1 cellular context compared by ENCODE assay signal in genomic region chr7:48140001-48140681, GRCh38.
A peak's percentile ranks its signal among the peaks of the same experiment; 100 is the strongest.
TF ChIP-seq lines count a peak whose summit lies in the region.

No MANE protein-coding gene starts in this region.

TF ChIP-seq in HepG2, 621 proteins besides CTCF, POLR2A, EP300 and RAD21 (continued from another document and continues in another):
- TF ChIP-seq, protein P1, sequence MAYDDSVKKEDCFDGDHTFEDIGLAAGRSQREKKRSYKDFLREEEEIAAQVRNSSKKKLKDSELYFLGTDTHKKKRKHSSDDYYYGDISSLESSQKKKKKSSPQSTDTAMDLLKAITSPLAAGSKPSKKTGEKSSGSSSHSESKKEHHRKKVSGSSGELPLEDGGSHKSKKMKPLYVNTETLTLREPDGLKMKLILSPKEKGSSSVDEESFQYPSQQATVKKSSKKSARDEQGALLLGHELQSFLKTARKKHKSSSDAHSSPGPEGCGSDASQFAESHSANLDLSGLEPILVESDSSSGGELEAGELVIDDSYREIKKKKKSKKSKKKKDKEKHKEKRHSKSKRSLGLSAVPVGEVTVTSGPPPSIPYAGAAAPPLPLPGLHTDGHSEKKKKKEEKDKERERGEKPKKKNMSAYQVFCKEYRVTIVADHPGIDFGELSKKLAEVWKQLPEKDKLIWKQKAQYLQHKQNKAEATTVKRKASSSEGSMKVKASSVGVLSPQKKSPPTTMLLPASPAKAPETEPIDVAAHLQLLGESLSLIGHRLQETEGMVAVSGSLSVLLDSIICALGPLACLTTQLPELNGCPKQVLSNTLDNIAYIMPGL (CRISPR knock-in tag; IDR thresholded peaks at IDR 0.05; ENCODE audit: borderline replicate concordance in 1 of 2, low read depth in 1 of 2): peak in 1 of 2 experiments; percentile 74; a peak in 1 of 4 replicates
- peak in 1 of 2 experiments; percentile 82; a peak in 2 of 4 replicates for TF ChIP-seq ATF4 (CRISPR knock-in tag; IDR thresholded peaks at IDR 0.05)
- no peak for TF ChIP-seq ZNF776 (CRISPR knock-in tag; IDR thresholded peaks at IDR 0.05)
- TF ChIP-seq TMF1 (CRISPR knock-in tag; IDR thresholded peaks at IDR 0.05; ENCODE audit: low read depth): no peak
- TF ChIP-seq SNAI1 (CRISPR knock-in tag; IDR thresholded peaks at IDR 0.05; ENCODE audit: borderline replicate concordance): no peak
- peak; percentile 92 for TF ChIP-seq SOX13 (IDR thresholded peaks at IDR 0.05)
- TF ChIP-seq SOX13 (CRISPR knock-in tag; conservative IDR thresholded peaks at IDR 0.05 in 1 of 2, IDR thresholded peaks at IDR 0.05 in 1 of 2): peak; percentile 44 to 99; a peak in 2 of 4 replicates
- TF ChIP-seq PCBP2 (optimal IDR thresholded peaks at IDR 0.05; ENCODE audit: low read depth, low read length, poor library complexity, severe bottlenecking): no peak
- TF ChIP-seq HMG20A (CRISPR knock-in tag; IDR thresholded peaks at IDR 0.05; ENCODE audit: borderline replicate concordance): peak; percentile 97
- no peak for TF ChIP-seq ZFP41 (CRISPR knock-in tag; IDR thresholded peaks at IDR 0.05; ENCODE audit: borderline replicate concordance)
- TF ChIP-seq ZUFSP (CRISPR knock-in tag; IDR thresholded peaks at IDR 0.05; ENCODE audit: borderline replicate concordance): no peak
- TF ChIP-seq HNRNPUL1 (IDR thresholded peaks at IDR 0.05; ENCODE audit: low read depth, low read length): no peak
- no peak for TF ChIP-seq YY1 (IDR thresholded peaks at IDR 0.05; ENCODE audit: insufficient read depth, insufficient replicate concordance, low read depth, low read length)
- peak; percentile 53 for TF ChIP-seq TGIF2 (CRISPR knock-in tag; IDR thresholded peaks at IDR 0.05)
- TF ChIP-seq ZBTB38 (CRISPR knock-in tag; IDR thresholded peaks at IDR 0.05): no peak
- TF ChIP-seq PPARG (CRISPR knock-in tag; conservative IDR thresholded peaks at IDR 0.05): peak; percentile 80
- TF ChIP-seq, protein P2, sequence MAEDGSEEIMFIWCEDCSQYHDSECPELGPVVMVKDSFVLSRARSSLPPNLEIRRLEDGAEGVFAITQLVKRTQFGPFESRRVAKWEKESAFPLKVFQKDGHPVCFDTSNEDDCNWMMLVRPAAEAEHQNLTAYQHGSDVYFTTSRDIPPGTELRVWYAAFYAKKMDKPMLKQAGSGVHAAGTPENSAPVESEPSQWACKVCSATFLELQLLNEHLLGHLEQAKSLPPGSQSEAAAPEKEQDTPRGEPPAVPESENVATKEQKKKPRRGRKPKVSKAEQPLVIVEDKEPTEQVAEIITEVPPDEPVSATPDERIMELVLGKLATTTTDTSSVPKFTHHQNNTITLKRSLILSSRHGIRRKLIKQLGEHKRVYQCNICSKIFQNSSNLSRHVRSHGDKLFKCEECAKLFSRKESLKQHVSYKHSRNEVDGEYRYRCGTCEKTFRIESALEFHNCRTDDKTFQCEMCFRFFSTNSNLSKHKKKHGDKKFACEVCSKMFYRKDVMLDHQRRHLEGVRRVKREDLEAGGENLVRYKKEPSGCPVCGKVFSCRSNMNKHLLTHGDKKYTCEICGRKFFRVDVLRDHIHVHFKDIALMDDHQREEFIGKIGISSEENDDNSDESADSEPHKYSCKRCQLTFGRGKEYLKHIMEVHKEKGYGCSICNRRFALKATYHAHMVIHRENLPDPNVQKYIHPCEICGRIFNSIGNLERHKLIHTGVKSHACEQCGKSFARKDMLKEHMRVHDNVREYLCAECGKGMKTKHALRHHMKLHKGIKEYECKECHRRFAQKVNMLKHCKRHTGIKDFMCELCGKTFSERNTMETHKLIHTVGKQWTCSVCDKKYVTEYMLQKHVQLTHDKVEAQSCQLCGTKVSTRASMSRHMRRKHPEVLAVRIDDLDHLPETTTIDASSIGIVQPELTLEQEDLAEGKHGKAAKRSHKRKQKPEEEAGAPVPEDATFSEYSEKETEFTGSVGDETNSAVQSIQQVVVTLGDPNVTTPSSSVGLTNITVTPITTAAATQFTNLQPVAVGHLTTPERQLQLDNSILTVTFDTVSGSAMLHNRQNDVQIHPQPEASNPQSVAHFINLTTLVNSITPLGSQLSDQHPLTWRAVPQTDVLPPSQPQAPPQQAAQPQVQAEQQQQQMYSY (CRISPR knock-in tag; IDR thresholded peaks at IDR 0.05): no peak
- no peak for TF ChIP-seq ZNF839 (CRISPR knock-in tag; IDR thresholded peaks at IDR 0.05; ENCODE audit: borderline replicate concordance)
- TF ChIP-seq CREBL2 (CRISPR knock-in tag; IDR thresholded peaks at IDR 0.05; ENCODE audit: borderline replicate concordance): no peak
- TF ChIP-seq ZSCAN25 (CRISPR knock-in tag; IDR thresholded peaks at IDR 0.05): 0 out of 2 replicates have a peak, but pooled peaks have one; percentile 18
- TF ChIP-seq DDIT3 (CRISPR knock-in tag; IDR thresholded peaks at IDR 0.05): no peak
- TF ChIP-seq ZNF446 (CRISPR knock-in tag; IDR thresholded peaks at IDR 0.05): no peak
- TF ChIP-seq PHF8 (CRISPR knock-in tag; IDR thresholded peaks at IDR 0.05): peak; percentile 36
- TF ChIP-seq WIZ (CRISPR knock-in tag; IDR thresholded peaks at IDR 0.05): no peak
- no peak for TF ChIP-seq ZFP62 (CRISPR knock-in tag; IDR thresholded peaks at IDR 0.05)
- no peak for TF ChIP-seq XBP1 (CRISPR knock-in tag; IDR thresholded peaks at IDR 0.05)
- no peak for TF ChIP-seq ZNF670 (CRISPR knock-in tag; IDR thresholded peaks at IDR 0.05; ENCODE audit: borderline replicate concordance)
- no peak for TF ChIP-seq ZNF296 (CRISPR knock-in tag; conservative IDR thresholded peaks at IDR 0.05)
- TF ChIP-seq YEATS4 (CRISPR knock-in tag; IDR thresholded peaks at IDR 0.05; ENCODE audit: borderline replicate concordance): no peak
- TF ChIP-seq, protein P3, sequence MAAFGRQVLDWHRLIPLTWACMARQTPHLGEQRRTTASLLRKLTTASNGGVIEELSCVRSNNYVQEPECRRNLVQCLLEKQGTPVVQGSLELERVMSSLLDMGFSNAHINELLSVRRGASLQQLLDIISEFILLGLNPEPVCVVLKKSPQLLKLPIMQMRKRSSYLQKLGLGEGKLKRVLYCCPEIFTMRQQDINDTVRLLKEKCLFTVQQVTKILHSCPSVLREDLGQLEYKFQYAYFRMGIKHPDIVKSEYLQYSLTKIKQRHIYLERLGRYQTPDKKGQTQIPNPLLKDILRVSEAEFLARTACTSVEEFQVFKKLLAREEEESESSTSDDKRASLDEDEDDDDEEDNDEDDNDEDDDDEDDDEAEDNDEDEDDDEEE (CRISPR knock-in tag; IDR thresholded peaks at IDR 0.05): no peak
- TF ChIP-seq SYNCRIP (IDR thresholded peaks at IDR 0.05; ENCODE audit: insufficient read depth, low read depth, low read length): no peak
- no peak; the same call in 1 of the 2 replicates for TF ChIP-seq MBD4 (IDR thresholded peaks at IDR 0.05; ENCODE audit: borderline replicate concordance, low read length)
- peak; percentile 99 for TF ChIP-seq SOX5 (CRISPR knock-in tag; IDR thresholded peaks at IDR 0.05; ENCODE audit: borderline replicate concordance)
- 0 out of 2 replicates have a peak, but pooled peaks have one; percentile 36 for TF ChIP-seq TIGD3 (CRISPR knock-in tag; IDR thresholded peaks at IDR 0.05; ENCODE audit: borderline replicate concordance)
- peak; percentile 66; the same call in 1 of the 2 replicates for TF ChIP-seq ZSCAN31 (CRISPR knock-in tag; IDR thresholded peaks at IDR 0.05; ENCODE audit: low read depth)
- TF ChIP-seq NFAT5 (CRISPR knock-in tag; IDR thresholded peaks at IDR 0.05): no peak
- TF ChIP-seq SMARCE1 (IDR thresholded peaks at IDR 0.05; ENCODE audit: borderline replicate concordance): no peak
- TF ChIP-seq, protein P4, sequence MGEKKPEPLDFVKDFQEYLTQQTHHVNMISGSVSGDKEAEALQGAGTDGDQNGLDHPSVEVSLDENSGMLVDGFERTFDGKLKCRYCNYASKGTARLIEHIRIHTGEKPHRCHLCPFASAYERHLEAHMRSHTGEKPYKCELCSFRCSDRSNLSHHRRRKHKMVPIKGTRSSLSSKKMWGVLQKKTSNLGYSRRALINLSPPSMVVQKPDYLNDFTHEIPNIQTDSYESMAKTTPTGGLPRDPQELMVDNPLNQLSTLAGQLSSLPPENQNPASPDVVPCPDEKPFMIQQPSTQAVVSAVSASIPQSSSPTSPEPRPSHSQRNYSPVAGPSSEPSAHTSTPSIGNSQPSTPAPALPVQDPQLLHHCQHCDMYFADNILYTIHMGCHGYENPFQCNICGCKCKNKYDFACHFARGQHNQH (CRISPR knock-in tag; IDR thresholded peaks at IDR 0.05): peak; percentile 81
- TF ChIP-seq, protein P5, sequence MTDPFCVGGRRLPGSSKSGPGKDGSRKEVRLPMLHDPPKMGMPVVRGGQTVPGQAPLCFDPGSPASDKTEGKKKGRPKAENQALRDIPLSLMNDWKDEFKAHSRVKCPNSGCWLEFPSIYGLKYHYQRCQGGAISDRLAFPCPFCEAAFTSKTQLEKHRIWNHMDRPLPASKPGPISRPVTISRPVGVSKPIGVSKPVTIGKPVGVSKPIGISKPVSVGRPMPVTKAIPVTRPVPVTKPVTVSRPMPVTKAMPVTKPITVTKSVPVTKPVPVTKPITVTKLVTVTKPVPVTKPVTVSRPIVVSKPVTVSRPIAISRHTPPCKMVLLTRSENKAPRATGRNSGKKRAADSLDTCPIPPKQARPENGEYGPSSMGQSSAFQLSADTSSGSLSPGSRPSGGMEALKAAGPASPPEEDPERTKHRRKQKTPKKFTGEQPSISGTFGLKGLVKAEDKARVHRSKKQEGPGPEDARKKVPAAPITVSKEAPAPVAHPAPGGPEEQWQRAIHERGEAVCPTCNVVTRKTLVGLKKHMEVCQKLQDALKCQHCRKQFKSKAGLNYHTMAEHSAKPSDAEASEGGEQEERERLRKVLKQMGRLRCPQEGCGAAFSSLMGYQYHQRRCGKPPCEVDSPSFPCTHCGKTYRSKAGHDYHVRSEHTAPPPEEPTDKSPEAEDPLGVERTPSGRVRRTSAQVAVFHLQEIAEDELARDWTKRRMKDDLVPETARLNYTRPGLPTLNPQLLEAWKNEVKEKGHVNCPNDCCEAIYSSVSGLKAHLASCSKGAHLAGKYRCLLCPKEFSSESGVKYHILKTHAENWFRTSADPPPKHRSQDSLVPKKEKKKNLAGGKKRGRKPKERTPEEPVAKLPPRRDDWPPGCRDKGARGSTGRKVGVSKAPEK (CRISPR knock-in tag; IDR thresholded peaks at IDR 0.05; ENCODE audit: borderline replicate concordance): no peak
